ENCODE assay signal across 8 cellular contexts in the genomic region with DNA sequence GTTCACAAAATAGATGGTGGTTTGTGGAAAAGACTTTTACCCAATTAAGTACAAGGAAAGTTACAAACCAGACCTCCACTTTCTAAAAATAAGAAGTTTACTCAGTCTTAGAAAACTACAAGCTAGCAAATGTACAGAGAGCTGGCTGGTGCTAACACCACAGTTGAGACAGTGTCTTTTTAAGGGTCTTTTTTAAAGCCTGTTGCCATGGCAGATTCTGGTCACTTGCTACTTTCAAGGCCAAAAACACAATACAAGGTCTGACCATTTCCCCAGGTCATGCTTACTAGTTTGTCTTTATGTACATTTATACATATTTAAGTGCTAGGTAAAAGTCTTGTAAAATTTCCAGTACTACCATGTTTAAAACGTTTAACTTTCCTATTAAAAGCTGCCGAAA. TPM values are rescaled to one million over a fixed set of nuclear protein-coding genes. Genes with fewer than 3 reads are reported as not detected.
DNase-seq lines count a peak whose midpoint lies in the region; ATAC-seq, FAIRE-seq and TF ChIP-seq lines count a peak whose summit lies in the region.

No MANE protein-coding gene starts in this region.

- no peak for ATAC-seq in GM21576 (IDR thresholded peaks at IDR 0.05; ENCODE audit: unreplicated experiment)

- TF ChIP-seq CTCF in bronchial epithelial cell (IDR thresholded peaks at IDR 0.05; ENCODE audit: insufficient read depth, low read length, severe bottlenecking): no peak

- H3K9me3 ChIP-seq in HUES48 (ENCODE audit: control insufficient read depth, insufficient read depth, low read length): no peaks in the 10 kb centered on the region
- H3K9me3 ChIP-seq in muscle layer of colon (ENCODE audit: low read length): no peaks in the 10 kb centered on the region

- peaks cover 28% of the 10 kb centered on the region for H3K36me3 ChIP-seq in ACC112 (ENCODE audit: insufficient read depth, low read length)
- peaks cover 46% of the 10 kb centered on the region for H3K36me3 ChIP-seq in HUES48 (ENCODE audit: control insufficient read depth, insufficient read depth, low read length)
- no peaks in the 10 kb centered on the region for H3K36me3 ChIP-seq in bronchial epithelial cell (ENCODE audit: control insufficient read depth, insufficient read depth, low read length)
- peaks cover 13% of the 10 kb centered on the region for H3K36me3 ChIP-seq in muscle layer of colon (ENCODE audit: insufficient read depth, low read length)

- FAIRE-seq in bronchial epithelial cell (lab: Jason Lieb, UNC): no peak

- DNase-seq in bronchial epithelial cell (ENCODE audit: low read depth): no peak
- DNase-seq in NCI-H1436 (lab: John Stamatoyannopoulos, UW): no peak
- DNase-seq in C1 segment of cervical spinal cord (lab: John Stamatoyannopoulos, UW): no peak
- no peak for DNase-seq in Ammon's horn (ENCODE audit: low spot score)

- H3K27me3 ChIP-seq in ACC112 (ENCODE audit: insufficient read depth, low read length): no peaks in the 10 kb centered on the region
- no peaks in the 10 kb centered on the region for H3K27me3 ChIP-seq in HUES48 (ENCODE audit: control insufficient read depth, insufficient read depth, low read length)
- no peaks in the 10 kb centered on the region for H3K27me3 ChIP-seq in bronchial epithelial cell (ENCODE audit: control insufficient read depth, insufficient read depth, low read length)
- no peaks in the 10 kb centered on the region for H3K27me3 ChIP-seq in muscle layer of colon (ENCODE audit: control insufficient read depth in 1 of 2, insufficient read depth in 2 of 2, low read length in 2 of 2)

- H3K4me1 ChIP-seq in ACC112 (ENCODE audit: control insufficient read depth, insufficient read depth, low read length, unreplicated experiment) (peaks cover 33% of the 10 kb centered on the region), HUES48 (ENCODE audit: control insufficient read depth, insufficient read depth, low read length) (peaks cover 57% of the 10 kb centered on the region), muscle layer of colon (ENCODE audit: insufficient read depth, low read length) (peaks cover 29% of the 10 kb centered on the region)

- H3K27ac ChIP-seq in ACC112 (ENCODE audit: low read depth, low read length) (peak overlapping the region; percentile 96), HUES48 (ENCODE audit: low read depth, low read length) (peak overlapping the region; percentile 38), muscle layer of colon (ENCODE audit: low read depth, low read length) (peak overlapping the region; percentile 99)

- H3K4me3 ChIP-seq in ACC112 (ENCODE audit: low read depth, low read length) (peak overlapping the region; percentile 97), HUES48 (ENCODE audit: low read depth, low read length) (peak overlapping the region; percentile 96), bronchial epithelial cell (ENCODE audit: low read depth, low read length) (peak overlapping the region; percentile 98), muscle layer of colon (ENCODE audit: low read depth in 1 of 2, low read length in 2 of 2) (peak overlapping the region; percentile 99)

- no peak overlapping the region for H2AFZ ChIP-seq in ACC112 (ENCODE audit: low read length, unreplicated experiment)

- peak overlapping the region; percentile 37; the same call in 1 of the 2 replicates for H3K9ac ChIP-seq in HUES48 (ENCODE audit: low read depth, low read length)
- peak overlapping the region; percentile 88 for H3K9ac ChIP-seq in muscle layer of colon (ENCODE audit: low read length)

- peaks cover 74% of the 10 kb centered on the region for H3K79me2 ChIP-seq in ACC112 (ENCODE audit: control insufficient read depth, insufficient read depth, low read length, unreplicated experiment)

RNA-seq across cellular contexts. Expression of a gene that starts 2.4 kb away (rescaled TPM):
- total RNA-seq in bronchial epithelial cell: 10.9 and 14.7 TPM in 2 replicates

Comparison
In these comparisons a context has a peak if more than half of its experiments do, and no peak if none do; other contexts are left out.
1. H3K27ac ChIP-seq: peak in every context shown above with its lines; median percentile 99 in muscle layer of colon; 96 in ACC112; 38 in HUES48.